In the genomic region with DNA sequence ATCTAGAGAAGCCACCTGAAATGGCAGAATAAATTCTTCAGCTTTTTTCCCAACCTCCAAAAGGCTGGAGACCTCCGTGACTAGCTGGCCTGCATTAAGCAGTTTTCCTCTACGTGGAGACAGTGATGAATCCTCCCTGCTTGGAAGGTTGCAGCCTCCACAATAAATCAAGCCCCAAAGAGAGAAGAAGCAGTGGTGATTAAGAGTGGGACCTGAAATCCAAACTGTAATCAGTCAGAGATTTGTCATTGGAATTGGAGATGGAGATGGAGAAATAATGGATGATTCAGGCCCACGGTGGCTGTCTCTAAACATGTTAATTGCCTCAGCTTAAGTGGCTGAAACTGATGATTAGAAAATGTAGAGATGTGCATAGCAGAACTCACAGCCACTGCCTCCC, we compare ENCODE assay signal across 26 cellular contexts.
DNase-seq lines count a peak whose midpoint lies in the region; ATAC-seq, FAIRE-seq and TF ChIP-seq lines count a peak whose summit lies in the region.
"Had no signal": no experiment of that assay in that cellular context is flagged by ENCODE, and none has a peak within 500 bp of the region (broad histone marks: within the 10 kb centered on the region; RNA-seq: fewer than 3 reads in every experiment).

No MANE protein-coding gene starts in this region.

- no peak for TF ChIP-seq POLR2A in IMR-90 (IDR thresholded peaks at IDR 0.05; ENCODE audit: low read depth, low read length)
- TF ChIP-seq POLR2A in H54 (IDR thresholded peaks at IDR 0.05; ENCODE audit: low read depth, low read length) = no peak

- peak overlapping the region in 1 of 2 experiments; percentile 93; a peak in 1 of 4 replicates for H4K8ac ChIP-seq in IMR-90 (ENCODE audit: low read depth in 2 of 2, low read length in 2 of 2)

- H3K27me3 ChIP-seq in IMR-90 (ENCODE audit: control insufficient read depth, insufficient read depth, low read length) = no peaks in the 10 kb centered on the region
- H3K27me3 ChIP-seq: esophagus muscularis mucosa, heart left ventricle, left lung, neural progenitor cell, uterus had no signal

- no peak overlapping the region for H3K9ac ChIP-seq in IMR-90 (ENCODE audit: low read depth, low read length)
- H3K9ac ChIP-seq: neural progenitor cell had no signal

- no peaks in the 10 kb centered on the region for H3K36me3 ChIP-seq in IMR-90 (ENCODE audit: control insufficient read depth, insufficient read depth, low read length)
- H3K36me3 ChIP-seq: esophagus muscularis mucosa, heart left ventricle, left lung, neural progenitor cell, uterus had no signal

- TF ChIP-seq CTCF in AG09309 (IDR thresholded peaks at IDR 0.05; ENCODE audit: control insufficient read depth, insufficient read depth, low read depth, low read length, missing control alignments) = no peak
- no peak for TF ChIP-seq CTCF in IMR-90 (conservative IDR thresholded peaks at IDR 0.05; ENCODE audit: low read depth, low read length)
- no peak for TF ChIP-seq CTCF in omental fat pad (IDR thresholded peaks at IDR 0.05)

- H4K5ac ChIP-seq in IMR-90 (ENCODE audit: low read depth, low read length) = no peak overlapping the region; the same call in 1 of the 2 replicates

- peak overlapping the region; percentile 79; the same call in 1 of the 3 replicates for H2BK15ac ChIP-seq in IMR-90 (ENCODE audit: low read depth, low read length)

- no peak overlapping the region for H2AFZ ChIP-seq in IMR-90 (replicated peaks; ENCODE audit: low read length, poor library complexity)
- H2AFZ ChIP-seq: GM23338, neural progenitor cell had no signal

- TF ChIP-seq RAD21 in IMR-90 (IDR thresholded peaks at IDR 0.05; ENCODE audit: low read length) = no peak

- H2AK5ac ChIP-seq in IMR-90 (ENCODE audit: low read depth, low read length) = peak overlapping the region; percentile 58; the same call in 1 of the 2 replicates

- H3K4me2 ChIP-seq in IMR-90 (ENCODE audit: low read depth, low read length) = no peak overlapping the region
- H3K4me2 ChIP-seq: GM23338, neural progenitor cell had no signal

- H3K23ac ChIP-seq in IMR-90 (ENCODE audit: low read depth, low read length) = peak overlapping the region; percentile 23; the same call in 1 of the 2 replicates

- no peaks in the 10 kb centered on the region for H3K36me3 Mint-ChIP-seq in stimulated activated memory B cell treated with anti-CD40 and anti-IgM and Interleukin-4, amounts not matched to agents 10 μg/mL and 1 μg/mL and 100 μg/mL, for 72 hours
- H3K36me3 Mint-ChIP-seq: activated CD4-positive, alpha-beta memory T cell treated with anti-CD3 and anti-CD28 coated beads for 36 hours; CD14-positive monocyte; neural progenitor cell had no signal

- no peak for FAIRE-seq in H54 (lab: Jason Lieb, UNC)
- FAIRE-seq: GM12878, GM19239 had no signal

- no peaks in the 10 kb centered on the region for H3K27me3 Mint-ChIP-seq in stimulated activated memory B cell treated with anti-CD40 and anti-IgM and Interleukin-4, amounts not matched to agents 10 μg/mL and 1 μg/mL and 100 μg/mL, for 72 hours
- H3K27me3 Mint-ChIP-seq: activated CD4-positive, alpha-beta memory T cell treated with anti-CD3 and anti-CD28 coated beads for 36 hours had no signal

- peaks cover 4% of the 10 kb centered on the region for H3K4me1 Mint-ChIP-seq in stimulated activated memory B cell treated with anti-CD40 and anti-IgM and Interleukin-4, amounts not matched to agents 10 μg/mL and 1 μg/mL and 100 μg/mL, for 72 hours

- no peak overlapping the region for H2AK9ac ChIP-seq in IMR-90 (replicated peaks; ENCODE audit: low read depth, low read length, poor library complexity)

- WGBS in IMR-90 (ENCODE audit: extremely low coverage in 2 of 2, insufficient read length in 1 of 2), 2 experiments = 23% methylated on average over 1 of the region's 3 CpGs; no CpG with 5 or more reads in 1 of the 2 experiments

- no peak overlapping the region for H3K27ac Mint-ChIP-seq in stimulated activated memory B cell treated with anti-CD40 and anti-IgM and Interleukin-4, amounts not matched to agents 10 μg/mL and 1 μg/mL and 100 μg/mL, for 72 hours
- H3K27ac Mint-ChIP-seq: activated CD4-positive, alpha-beta memory T cell treated with anti-CD3 and anti-CD28 coated beads for 36 hours; CD14-positive monocyte; GM23338; neural progenitor cell had no signal

- intact Hi-C loops in IMR-90 (cut with micrococcal nuclease) = no loop called here

- CTCF ChIA-PET in IMR-90 (lab: Yijun Ruan, JAX) = interaction anchor here (1.2 to 1.5 kb wide), 2 partner anchors 124 to 215 kb away, joined by 3 to 4 read pairs; no protein-coding TSS in a partner anchor

- H3K4me3 Mint-ChIP-seq in stimulated activated memory B cell treated with anti-CD40 and anti-IgM and Interleukin-4, amounts not matched to agents 10 μg/mL and 1 μg/mL and 100 μg/mL, for 72 hours = no peak overlapping the region
- H3K4me3 Mint-ChIP-seq: activated CD4-positive, alpha-beta memory T cell treated with anti-CD3 and anti-CD28 coated beads for 36 hours; CD14-positive monocyte; GM23338; neural progenitor cell had no signal

- in situ Hi-C loops in IMR-90 (cut with MboI; ENCODE audit: low sequenced_read_pairs) = no loop called here

- dilution Hi-C loops in IMR-90 (cut with HindIII; ENCODE audit: low sequenced_read_pairs, unreplicated experiment) = no loop called here

- POLR2A ChIA-PET in IMR-90 (lab: Charles Lee; ENCODE audit: unreplicated experiment) = no interaction called here

- no peaks in the 10 kb centered on the region for H3K9me3 Mint-ChIP-seq in stimulated activated memory B cell treated with anti-CD40 and anti-IgM and Interleukin-4, amounts not matched to agents 10 μg/mL and 1 μg/mL and 100 μg/mL, for 72 hours
- H3K9me3 Mint-ChIP-seq: activated CD4-positive, alpha-beta memory T cell treated with anti-CD3 and anti-CD28 coated beads for 36 hours; CD14-positive monocyte; GM23338; neural progenitor cell had no signal

- H3K4me3 ChIP-seq in AG09309 (ENCODE audit: control insufficient read depth, low read depth, low read length) = no peak overlapping the region
- no peak overlapping the region for H3K4me3 ChIP-seq in IMR-90 (ENCODE audit: insufficient read depth, low read depth, low read length)
- H3K4me3 ChIP-seq: esophagus muscularis mucosa, GM12878, GM23338, heart left ventricle, left lung, neural progenitor cell, uterus had no signal

- H3K4ac ChIP-seq in IMR-90 (ENCODE audit: low read depth, low read length) = peak overlapping the region; percentile 96; the same call in 1 of the 2 replicates

- no peak overlapping the region for H2BK5ac ChIP-seq in IMR-90 (ENCODE audit: low read depth, low read length, poor library complexity, severe bottlenecking)

- H3K27ac ChIP-seq in IMR-90 (ENCODE audit: insufficient read depth, low read length) = no peak overlapping the region
- H3K27ac ChIP-seq in epithelial cell of prostate = peak overlapping the region; percentile 78
- H3K27ac ChIP-seq: heart left ventricle, neural progenitor cell had no signal

- ATAC-seq in IMR-90 (ENCODE audit: low read depth) = no peak
- peak; percentile 66 for ATAC-seq in omental fat pad (ENCODE audit: low FRiP score)
- ATAC-seq in stimulated activated memory B cell treated with anti-CD40 and anti-IgM and Interleukin-4, amounts not matched to agents 10 μg/mL and 1 μg/mL and 100 μg/mL, for 72 hours = no peak
- ATAC-seq: GM12878, GM23338, heart left ventricle had no signal

- H3K14ac ChIP-seq in IMR-90 (replicated peaks; ENCODE audit: low read depth, low read length) = peak overlapping the region; percentile 96

- peaks cover 0 to 14% of the 10 kb centered on the region in 2 experiments; a peak in 2 of 4 replicates for H3K79me1 ChIP-seq in IMR-90 (ENCODE audit: low read depth in 1 of 2, low read length in 2 of 2)

- H2BK120ac ChIP-seq in IMR-90 (ENCODE audit: low read depth, low read length) = peak overlapping the region; percentile 99

- peaks cover 13% of the 10 kb centered on the region for H3K4me1 ChIP-seq in IMR-90 (ENCODE audit: control insufficient read depth, insufficient read depth, low read length)
- H3K4me1 ChIP-seq: uterus had no signal

- H3K56ac ChIP-seq in IMR-90 (ENCODE audit: extremely low read depth, insufficient read depth, low read length) = no peak overlapping the region

- H3K18ac ChIP-seq in IMR-90 (ENCODE audit: low read depth, low read length) = no peak overlapping the region

- BruUV-seq in IMR-90 (replicated peaks; lab: Mats Ljungman, UMichigan) = no TSS peak

- H4K20me1 ChIP-seq in IMR-90 (ENCODE audit: insufficient read depth, low read length) = no peaks in the 10 kb centered on the region

- H3K9me3 ChIP-seq in IMR-90 (ENCODE audit: control insufficient read depth, insufficient read depth, low read length) = no peaks in the 10 kb centered on the region
- H3K9me3 ChIP-seq: esophagus muscularis mucosa, heart left ventricle, left lung, uterus had no signal

- peak overlapping the region; percentile 98 for H2BK20ac ChIP-seq in IMR-90 (ENCODE audit: low read depth, low read length)

- DNase-seq in AG09309 (ENCODE audit: low read depth) = peak; percentile 52
- no peak for DNase-seq in IMR-90
- no peak for DNase-seq in epithelial cell of prostate (ENCODE audit: low read depth, low spot score)
- DNase-seq in omental fat pad (ENCODE audit: low spot score) = no peak
- no peak for DNase-seq in NCI-H2081 treated with DMSO at 0.1 percent for 48 hours (lab: John Stamatoyannopoulos, UW)
- no peak for DNase-seq in 8988T
- DNase-seq in H54 (ENCODE audit: insufficient read length, low spot score) = no peak
- DNase-seq: activated CD4-positive, alpha-beta memory T cell treated with anti-CD3 and anti-CD28 coated beads for 36 hours; activated CD4-positive, CD25-positive, alpha-beta regulatory T cell; effector CD4-positive, alpha-beta T cell; GDM1; heart left ventricle; Karpas-422; left lung; NCI-H1105; NCI-H2081; RPMI8226; substantia nigra had no signal

- no peak overlapping the region; the same call in 1 of the 2 replicates for H4K91ac ChIP-seq in IMR-90 (ENCODE audit: insufficient read depth, low read depth, low read length)

- H3K9me1 ChIP-seq in IMR-90 (ENCODE audit: insufficient read depth, low read length) = peaks cover 12% of the 10 kb centered on the region

TF ChIP-seq in IMR-90, 13 proteins besides CTCF, POLR2A, EP300 and RAD21 (continues in another document):
- TF ChIP-seq MXI1 (IDR thresholded peaks at IDR 0.05; ENCODE audit: borderline replicate concordance, low read depth, low read length) (no peak), NFE2L2 (IDR thresholded peaks at IDR 0.05; ENCODE audit: low read depth, low read length) (no peak), BHLHE40 (IDR thresholded peaks at IDR 0.05; ENCODE audit: low read depth, low read length) (no peak), MAFK (IDR thresholded peaks at IDR 0.05; ENCODE audit: low read depth, low read length) (no peak), RFX5 (IDR thresholded peaks at IDR 0.05; ENCODE audit: low read depth, low read length) (no peak), CEBPB (IDR thresholded peaks at IDR 0.05; ENCODE audit: low read depth, low read length) (no peak), RCOR1 (IDR thresholded peaks at IDR 0.05; ENCODE audit: insufficient replicate concordance, low read length) (no peak)
